ENCODE assay signal across 16 cellular contexts in the genomic region with DNA sequence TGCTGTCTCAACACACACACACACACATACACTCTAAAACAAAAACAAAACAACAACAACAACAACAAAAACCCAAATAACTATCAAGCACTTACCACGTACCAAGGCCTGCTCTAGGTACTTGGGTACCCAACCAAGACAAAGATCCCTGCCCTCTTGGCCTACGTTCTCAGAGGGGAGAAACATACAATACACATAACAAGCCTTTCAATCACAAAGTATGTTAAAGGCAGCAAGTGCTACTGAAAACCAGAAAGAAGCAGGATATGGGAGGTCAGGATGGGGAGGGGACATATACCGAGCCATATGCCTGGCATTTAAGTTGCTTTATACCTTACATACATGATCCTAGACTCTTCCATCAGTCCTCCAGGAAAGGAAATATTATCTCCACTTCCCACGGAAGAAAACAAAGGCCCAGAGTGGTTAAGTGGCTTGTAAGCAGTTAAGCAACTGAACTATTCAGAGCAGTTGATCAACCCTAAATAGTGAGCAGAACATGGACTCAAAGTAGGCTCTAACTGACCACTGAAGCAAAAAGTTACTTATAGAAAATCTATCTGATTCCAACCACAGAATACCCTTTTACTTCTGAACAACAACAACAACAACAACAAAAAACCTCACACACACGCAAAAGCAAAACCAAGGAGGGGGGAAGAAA. TPM values are rescaled to one million over a fixed set of nuclear protein-coding genes. Genes with fewer than 3 reads are reported as not detected.
DNase-seq lines count a peak whose midpoint lies in the region; ATAC-seq, FAIRE-seq and TF ChIP-seq lines count a peak whose summit lies in the region.
"Had no signal": no experiment of that assay in that cellular context is flagged by ENCODE, and none has a peak within 500 bp of the region (broad histone marks: within the 10 kb centered on the region; RNA-seq: fewer than 3 reads in every experiment).

No MANE protein-coding gene starts in this region.

- H3K9me3 Mint-ChIP-seq in GM23338 = no peaks in the 10 kb centered on the region
- no peaks in the 10 kb centered on the region for H3K9me3 Mint-ChIP-seq in astrocyte (ENCODE audit: unreplicated experiment)

- 86% methylated on average over 5 of the region's 5 CpGs for WGBS in prostate gland

- no peak overlapping the region for H3K9ac ChIP-seq in astrocyte (ENCODE audit: low read length)

- no peaks in the 10 kb centered on the region for H3K36me3 ChIP-seq in GM23338 (ENCODE audit: insufficient read depth)
- no peaks in the 10 kb centered on the region for H3K36me3 ChIP-seq in astrocyte (ENCODE audit: insufficient read depth, low read length)
- no peaks in the 10 kb centered on the region for H3K36me3 ChIP-seq in prostate gland

- H3K27ac ChIP-seq in GM23338 (ENCODE audit: low read depth) (no peak overlapping the region), astrocyte (ENCODE audit: low read depth, low read length) (no peak overlapping the region), prostate gland (no peak overlapping the region)
- H3K27ac ChIP-seq: SK-N-MC had no signal

- H3K4me2 ChIP-seq in GM23338 (no peak overlapping the region), astrocyte (ENCODE audit: low read length) (no peak overlapping the region)

- no peak for FAIRE-seq in astrocyte (lab: Jason Lieb, UNC)

- H3K4me1 ChIP-seq in GM23338 (ENCODE audit: insufficient read depth) (no peaks in the 10 kb centered on the region), astrocyte (ENCODE audit: insufficient read depth, low read length) (peaks cover 6% of the 10 kb centered on the region), prostate gland (replicated peaks) (no peaks in the 10 kb centered on the region)

- no peaks in the 10 kb centered on the region for H3K9me3 ChIP-seq in astrocyte (ENCODE audit: insufficient read depth, low read depth, low read length)
- H3K9me3 ChIP-seq in prostate gland = no peaks in the 10 kb centered on the region

- no peaks in the 10 kb centered on the region for H3K36me3 Mint-ChIP-seq in GM23338 (ENCODE audit: low read depth)
- peaks cover 14% of the 10 kb centered on the region for H3K36me3 Mint-ChIP-seq in astrocyte (ENCODE audit: low read depth, unreplicated experiment)
- H3K36me3 Mint-ChIP-seq: CD4-positive, CD25-positive, alpha-beta regulatory T cell had no signal

- no peaks in the 10 kb centered on the region for H4K20me1 ChIP-seq in GM23338 (replicated peaks; ENCODE audit: insufficient read depth)
- peaks cover 65% of the 10 kb centered on the region for H4K20me1 ChIP-seq in astrocyte (ENCODE audit: insufficient read depth, low read length)

- H3K27me3 Mint-ChIP-seq in GM23338 (ENCODE audit: insufficient read depth, low read depth, poor library complexity) (no peaks in the 10 kb centered on the region), astrocyte (ENCODE audit: low read depth, unreplicated experiment) (no peaks in the 10 kb centered on the region)

- no peak overlapping the region for H3K4me3 ChIP-seq in GM23338
- H3K4me3 ChIP-seq in astrocyte (ENCODE audit: insufficient read depth, low read depth, low read length) = no peak overlapping the region
- no peak overlapping the region for H3K4me3 ChIP-seq in prostate gland
- H3K4me3 ChIP-seq: SK-N-MC had no signal

- no peaks in the 10 kb centered on the region for H3K9me2 ChIP-seq in GM23338 (ENCODE audit: insufficient read depth)

- H3K27ac Mint-ChIP-seq in GM23338 (peak overlapping the region; percentile 29; the same call in 1 of the 2 replicates), astrocyte (ENCODE audit: unreplicated experiment) (peak overlapping the region; percentile 22)

- H3K27me3 ChIP-seq in GM23338 (ENCODE audit: insufficient read depth) (no peaks in the 10 kb centered on the region), astrocyte (ENCODE audit: insufficient read depth, low read length) (no peaks in the 10 kb centered on the region), prostate gland (replicated peaks; ENCODE audit: insufficient read depth) (no peaks in the 10 kb centered on the region)

- H3K79me2 ChIP-seq in GM23338 (replicated peaks; ENCODE audit: insufficient read depth) (no peaks in the 10 kb centered on the region), astrocyte (ENCODE audit: insufficient read depth, low read length) (peaks cover 95% of the 10 kb centered on the region)

- intact Hi-C loops in prostate gland (cut with DNase I) = loop anchor here (10.0 kb wide), 1 partner anchor 281 kb away; no protein-coding TSS in a partner anchor

- no peak for ATAC-seq in GM23338

- DNase-seq in GM23338 (ENCODE audit: low spot score) = no peak
- no peak for DNase-seq in astrocyte (ENCODE audit: low read depth)
- peak; percentile 11 for DNase-seq in kidney glomerular epithelial cell (lab: John Stamatoyannopoulos, UW)
- DNase-seq in renal cortical epithelial cell (ENCODE audit: low read depth) = peak; percentile 59
- no peak for DNase-seq in cortex of kidney (lab: John Stamatoyannopoulos, UW)
- no peak for DNase-seq in stimulated activated naive CD4-positive, alpha-beta T cell (lab: John Stamatoyannopoulos, UW)
- DNase-seq in prostate gland (ENCODE audit: low spot score) = no peak
- DNase-seq: Calu3; CD4-positive, CD25-positive, alpha-beta regulatory T cell; DMS53; H7; MV-4-11; NCI-H1417 treated with DMSO at 0.1 percent for 48 hours; NCI-H2029 treated with DMSO at 0.1 percent for 48 hours; NCI-H524 had no signal

- no peak for TF ChIP-seq POLR2A in prostate gland (IDR thresholded peaks at IDR 0.05)

- H3K4me1 Mint-ChIP-seq in GM23338 (peaks cover 15% of the 10 kb centered on the region), astrocyte (ENCODE audit: low read depth, unreplicated experiment) (peaks cover 60% of the 10 kb centered on the region)
- H3K4me1 Mint-ChIP-seq: CD4-positive, CD25-positive, alpha-beta regulatory T cell had no signal

- H3F3A ChIP-seq in GM23338 (replicated peaks; ENCODE audit: low read depth) = no peaks in the 10 kb centered on the region

- H2AFZ ChIP-seq in GM23338 (no peak overlapping the region), astrocyte (ENCODE audit: low read depth, low read length) (no peak overlapping the region)

- no peak for TF ChIP-seq CTCF in GM23338 (conservative IDR thresholded peaks at IDR 0.05; ENCODE audit: low read depth in 2 of 2)
- no peak for TF ChIP-seq CTCF in astrocyte (IDR thresholded peaks at IDR 0.05; ENCODE audit: insufficient read depth, low read depth, low read length)
- TF ChIP-seq CTCF in prostate gland (IDR thresholded peaks at IDR 0.05) = no peak

- H3K4me3 Mint-ChIP-seq in GM23338 (no peak overlapping the region), astrocyte (ENCODE audit: unreplicated experiment) (no peak overlapping the region)
- H3K4me3 Mint-ChIP-seq: CD4-positive, CD25-positive, alpha-beta regulatory T cell had no signal

TF ChIP-seq in GM23338, 12 proteins besides CTCF, POLR2A, EP300 and RAD21 (continues in another document):
- TF ChIP-seq, protein P1, sequence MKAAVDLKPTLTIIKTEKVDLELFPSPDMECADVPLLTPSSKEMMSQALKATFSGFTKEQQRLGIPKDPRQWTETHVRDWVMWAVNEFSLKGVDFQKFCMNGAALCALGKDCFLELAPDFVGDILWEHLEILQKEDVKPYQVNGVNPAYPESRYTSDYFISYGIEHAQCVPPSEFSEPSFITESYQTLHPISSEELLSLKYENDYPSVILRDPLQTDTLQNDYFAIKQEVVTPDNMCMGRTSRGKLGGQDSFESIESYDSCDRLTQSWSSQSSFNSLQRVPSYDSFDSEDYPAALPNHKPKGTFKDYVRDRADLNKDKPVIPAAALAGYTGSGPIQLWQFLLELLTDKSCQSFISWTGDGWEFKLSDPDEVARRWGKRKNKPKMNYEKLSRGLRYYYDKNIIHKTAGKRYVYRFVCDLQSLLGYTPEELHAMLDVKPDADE (IDR thresholded peaks at IDR 0.05) = no peak
- TF ChIP-seq ZNF331 (CRISPR knock-in tag; IDR thresholded peaks at IDR 0.05; ENCODE audit: low read depth) (no peak), JUNB (IDR thresholded peaks at IDR 0.05; ENCODE audit: unreplicated experiment) (no peak), EZH2phosphoT487 (IDR thresholded peaks at IDR 0.05; ENCODE audit: unreplicated experiment) (no peak), EZH2 (IDR thresholded peaks at IDR 0.05; ENCODE audit: low read depth, unreplicated experiment) (no peak), REST (IDR thresholded peaks at IDR 0.05; ENCODE audit: unreplicated experiment) (no peak), POLR2AphosphoS5 (IDR thresholded peaks at IDR 0.05; ENCODE audit: low read depth) (no peak), STAT1 (IDR thresholded peaks at IDR 0.05; ENCODE audit: unreplicated experiment) (no peak), CREB1 (CRISPR knock-in tag; IDR thresholded peaks at IDR 0.05; ENCODE audit: low read depth) (no peak), NANOG (IDR thresholded peaks at IDR 0.05; ENCODE audit: borderline replicate concordance) (no peak)

RNA-seq across cellular contexts. Expression of gene PRICKLE2, which starts 21.2 kb away (rescaled TPM):
- total RNA-seq in GM23338 (2014; rRNA removed; shearing (Covaris generic)) = 12.0 and 12.5 TPM in 2 replicates
- polyA plus RNA-seq in GM23338 (2016; fragmentation: Nextera tagmentation; extraction: Ambion mirVana) = 0.80 and 1.1 TPM in 2 replicates
- 84.4 and 101 TPM in 2 replicates for total RNA-seq in astrocyte
- total RNA-seq in renal cortical epithelial cell = 27.1 and 56.1 TPM in 2 replicates
- 10 to 100 TPM; 11.9 to 21.0 TPM for total RNA-seq in prostate gland
- polyA plus RNA-seq: CD4-positive, CD25-positive, alpha-beta regulatory T cell had no signal

Comparison
In these comparisons a context has a peak if more than half of its experiments do, and no peak if none do; other contexts are left out.
1. DNase-seq: peak in kidney glomerular epithelial cell (single experiment) and renal cortical epithelial cell (single experiment); none in GM23338 (single experiment), astrocyte (single experiment), cortex of kidney (single experiment), stimulated activated naive CD4-positive, alpha-beta T cell (0 of 6) and prostate gland (single experiment).